2 cellular contexts compared by ENCODE assay signal in the genomic region with DNA sequence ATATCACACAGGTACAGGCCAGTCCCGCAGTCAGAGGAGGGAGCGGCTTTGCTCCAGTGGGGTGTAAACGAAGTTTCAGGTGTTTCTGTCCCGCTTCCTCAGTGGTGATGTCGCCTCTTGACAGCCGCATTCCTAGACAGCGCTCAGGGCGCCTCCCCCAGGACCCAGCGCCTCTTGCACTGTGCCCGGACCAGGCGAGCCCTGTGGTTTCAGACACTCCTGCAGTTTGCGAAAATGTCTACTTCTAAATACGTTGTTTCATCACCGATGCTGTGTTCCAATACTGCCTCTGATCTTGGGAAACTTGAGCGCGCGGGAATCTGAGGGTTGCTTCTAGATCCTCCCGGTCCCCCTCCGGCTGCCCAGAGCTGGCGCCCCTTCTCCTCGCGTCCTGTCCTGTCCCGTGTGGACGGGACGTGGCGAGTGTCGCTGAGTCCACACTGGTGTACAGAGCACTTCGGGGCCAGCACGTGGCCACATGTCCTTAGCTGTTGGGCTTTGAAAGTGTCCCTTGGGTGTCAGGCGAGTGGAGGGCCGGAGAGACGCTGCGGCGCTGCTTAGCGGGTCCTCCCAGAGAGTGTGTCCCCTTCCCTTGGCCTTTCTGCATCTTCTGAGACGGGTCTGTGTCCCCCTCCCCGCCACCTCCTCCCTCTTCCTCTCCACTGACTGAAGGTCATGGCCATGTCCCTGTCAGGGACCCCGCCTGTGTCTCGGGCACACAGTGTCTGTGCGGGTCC.
TF ChIP-seq lines count a peak whose summit lies in the region.

No MANE protein-coding gene starts in this region.

TF ChIP-seq in K562, 482 proteins besides CTCF, POLR2A, EP300 and RAD21:
- TF ChIP-seq SMARCE1 (IDR thresholded peaks at IDR 0.05) (no peak), POLR2G (IDR thresholded peaks at IDR 0.05; ENCODE audit: low read depth, low read length) (peak; percentile 28), KAT2B (IDR thresholded peaks at IDR 0.05; ENCODE audit: low read depth, low read length) (no peak), ZNF780A (CRISPR knock-in tag; IDR thresholded peaks at IDR 0.05) (no peak), ZNF134 (CRISPR knock-in tag; conservative IDR thresholded peaks at IDR 0.05) (no peak), SNAPC5 (CRISPR knock-in tag; IDR thresholded peaks at IDR 0.05) (no peak), MTA3 (IDR thresholded peaks at IDR 0.05; ENCODE audit: borderline replicate concordance) (no peak), SIRT6 (IDR thresholded peaks at IDR 0.05; ENCODE audit: low read depth, low read length) (no peak), RBM22 (IDR thresholded peaks at IDR 0.05; ENCODE audit: low read depth, low read length, poor library complexity, severe bottlenecking) (peak; percentile 61), TCF7 (IDR thresholded peaks at IDR 0.05; ENCODE audit: borderline replicate concordance) (no peak), EP400 (IDR thresholded peaks at IDR 0.05) (no peak), YY1 (IDR thresholded peaks at IDR 0.05; ENCODE audit: borderline replicate concordance in 1 of 3, control insufficient read depth in 1 of 3, extremely low read depth in 1 of 3, insufficient read depth in 3 of 3, insufficient read length in 1 of 3, insufficient replicate concordance in 2 of 3, low read depth in 1 of 3, low read length in 2 of 3) (no peak), ZBTB33 (CRISPR knock-in tag; IDR thresholded peaks at IDR 0.05) (peak; percentile 86)
- TF ChIP-seq, protein P1, sequence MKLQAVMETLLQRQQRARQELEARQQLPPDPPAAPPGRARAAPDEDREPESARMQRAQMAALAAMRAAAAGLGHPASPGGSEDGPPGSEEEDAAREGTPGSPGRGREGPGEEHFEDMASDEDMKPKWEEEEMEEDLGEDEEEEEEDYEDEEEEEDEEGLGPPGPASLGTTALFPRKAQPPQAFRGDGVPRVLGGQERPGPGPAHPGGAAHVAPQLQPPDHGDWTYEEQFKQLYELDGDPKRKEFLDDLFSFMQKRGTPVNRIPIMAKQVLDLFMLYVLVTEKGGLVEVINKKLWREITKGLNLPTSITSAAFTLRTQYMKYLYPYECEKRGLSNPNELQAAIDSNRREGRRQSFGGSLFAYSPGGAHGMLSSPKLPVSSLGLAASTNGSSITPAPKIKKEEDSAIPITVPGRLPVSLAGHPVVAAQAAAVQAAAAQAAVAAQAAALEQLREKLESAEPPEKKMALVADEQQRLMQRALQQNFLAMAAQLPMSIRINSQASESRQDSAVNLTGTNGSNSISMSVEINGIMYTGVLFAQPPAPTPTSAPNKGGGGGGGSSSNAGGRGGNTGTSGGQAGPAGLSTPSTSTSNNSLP (IDR thresholded peaks at IDR 0.05; ENCODE audit: borderline replicate concordance, low read depth, low read length), result no peak
- TF ChIP-seq, protein P2, sequence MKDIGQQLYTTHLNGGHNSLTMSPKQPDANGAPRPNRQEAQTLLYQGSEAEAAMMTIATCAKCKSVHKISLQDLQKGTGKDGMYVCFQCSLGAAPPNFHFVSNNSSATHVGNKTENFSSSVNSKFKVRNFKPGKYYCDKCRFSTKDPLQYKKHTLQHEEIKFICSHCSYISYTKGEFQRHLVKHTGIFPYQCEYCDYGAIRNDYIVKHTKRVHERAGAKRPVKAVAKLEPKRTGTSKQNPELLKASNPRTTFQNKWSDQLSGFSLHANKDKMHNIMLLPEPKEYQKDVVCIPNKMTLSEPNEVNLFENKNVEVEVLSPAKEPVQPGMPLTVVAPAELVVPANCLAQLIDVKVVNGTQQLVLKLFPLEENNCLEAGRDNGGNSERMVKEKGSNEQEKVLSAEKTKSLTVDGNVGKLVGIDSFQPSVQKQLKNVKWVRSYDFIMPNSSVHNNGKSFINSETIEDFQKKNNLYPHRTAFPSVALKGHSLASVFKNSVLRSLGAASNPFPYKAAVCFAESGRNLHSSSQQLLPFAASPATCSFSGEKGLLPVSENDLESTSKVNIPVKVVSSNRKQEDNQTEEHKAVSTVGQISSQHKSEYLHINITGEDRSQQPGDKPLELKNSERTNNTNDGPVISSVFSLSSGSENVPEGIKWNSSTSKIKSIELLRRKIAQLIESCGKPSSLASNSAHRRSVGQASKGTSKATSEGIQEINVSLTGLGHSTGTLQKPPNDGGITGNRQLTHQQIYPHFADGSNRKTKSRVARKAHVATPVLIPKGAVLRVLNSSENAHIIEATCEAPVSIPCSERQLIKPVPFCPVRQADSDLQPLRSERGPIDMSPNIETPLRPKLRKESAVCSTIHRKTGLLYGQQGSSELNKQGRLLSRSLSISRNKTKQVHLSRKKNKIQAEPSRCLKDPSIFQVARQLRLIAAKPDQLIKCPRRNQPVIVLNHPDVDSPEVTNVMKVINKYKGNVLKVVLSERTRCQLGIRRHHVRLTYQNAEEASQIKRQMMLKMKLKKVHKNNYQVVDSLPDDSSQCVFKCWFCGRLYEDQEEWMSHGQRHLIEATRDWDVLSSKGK (CRISPR knock-in tag; IDR thresholded peaks at IDR 0.05), result no peak

TF ChIP-seq in liver, 16 proteins besides CTCF, POLR2A, EP300 and RAD21:
- TF ChIP-seq FOXA1 (IDR thresholded peaks at IDR 0.05) (no peak), HNF4A (conservative IDR thresholded peaks at IDR 0.05) (peak in 1 of 2 donors; percentile 11), GABPA (IDR thresholded peaks at IDR 0.05 in 1 of 2, conservative IDR thresholded peaks at IDR 0.05 in 1 of 2) (no peak), YY1 (IDR thresholded peaks at IDR 0.05) (no peak)
